Comparison of ENCODE assay signal across 16 cellular contexts in genomic region chr5:112386716-112387115, GRCh38. TPM values are rescaled to one million over a fixed set of nuclear protein-coding genes. Genes with fewer than 3 reads are reported as not detected.
DNase-seq lines count a peak whose midpoint lies in the region; TF ChIP-seq lines count a peak whose summit lies in the region.
"Had no signal": no experiment of that assay in that cellular context is flagged by ENCODE, and none has a peak within 500 bp of the region (broad histone marks: within the 10 kb centered on the region; RNA-seq: fewer than 3 reads in every experiment).

No MANE protein-coding gene starts in this region.

- H3K4me3 ChIP-seq in HAP-1 = no peak overlapping the region
- H3K4me3 ChIP-seq: A549, BLaER1, GM23248 had no signal

- H3K36me3 Mint-ChIP-seq in brain (no peaks in the 10 kb centered on the region), neural crest cell (ENCODE audit: low read depth) (no peaks in the 10 kb centered on the region)
- H3K36me3 Mint-ChIP-seq in T-helper 2 cell treated with Interferon-gamma antibody and Interleukin-4, amounts not matched to agents 5 μg/mL and 100 μg/mL, for 36 hours (ENCODE audit: low read depth) = no peaks in the 10 kb centered on the region
- H3K36me3 Mint-ChIP-seq: CD14-positive monocyte; CD4-positive, alpha-beta memory T cell had no signal

- H3K4me3 Mint-ChIP-seq in brain (no peak overlapping the region), neural crest cell (no peak overlapping the region)
- H3K4me3 Mint-ChIP-seq in T-helper 2 cell treated with Interferon-gamma antibody and Interleukin-4, amounts not matched to agents 5 μg/mL and 100 μg/mL, for 36 hours = no peak overlapping the region
- H3K4me3 Mint-ChIP-seq: CD14-positive monocyte; CD4-positive, alpha-beta memory T cell had no signal

- TF ChIP-seq CTCF in brain (conservative IDR thresholded peaks at IDR 0.05) = no peak
- no peak for TF ChIP-seq CTCF in neural crest cell (conservative IDR thresholded peaks at IDR 0.05)

- H3K27ac Mint-ChIP-seq in brain = peak overlapping the region in 3 of 5 experiments; percentile 23 to 63 (median 59)
- peak overlapping the region; percentile 52 for H3K27ac Mint-ChIP-seq in neural crest cell (ENCODE audit: unreplicated experiment)
- no peak overlapping the region for H3K27ac Mint-ChIP-seq in T-helper 2 cell treated with Interferon-gamma antibody and Interleukin-4, amounts not matched to agents 5 μg/mL and 100 μg/mL, for 36 hours
- H3K27ac Mint-ChIP-seq: CD14-positive monocyte; CD4-positive, alpha-beta memory T cell had no signal

- H3K36me3 ChIP-seq in HAP-1 (replicated peaks) = no peaks in the 10 kb centered on the region
- H3K36me3 ChIP-seq: BLaER1 had no signal

- H3K9me3 ChIP-seq in HAP-1 = no peaks in the 10 kb centered on the region
- H3K9me3 ChIP-seq: A549, BLaER1 had no signal

- no peaks in the 10 kb centered on the region; the same call in 1 of the 2 replicates for H3K27me3 ChIP-seq in HAP-1 (ENCODE audit: low read depth)
- H3K27me3 ChIP-seq: BLaER1 had no signal

- H3K27me3 Mint-ChIP-seq in brain (peaks cover 4% of the 10 kb centered on the region), neural crest cell (ENCODE audit: low read depth) (no peaks in the 10 kb centered on the region)
- H3K27me3 Mint-ChIP-seq in T-helper 2 cell treated with Interferon-gamma antibody and Interleukin-4, amounts not matched to agents 5 μg/mL and 100 μg/mL, for 36 hours (ENCODE audit: low read depth) = peaks cover 6% of the 10 kb centered on the region

- H3K4me1 Mint-ChIP-seq in brain = peaks cover 32% of the 10 kb centered on the region
- no peaks in the 10 kb centered on the region for H3K4me1 Mint-ChIP-seq in neural crest cell
- H3K4me1 Mint-ChIP-seq in T-helper 2 cell treated with Interferon-gamma antibody and Interleukin-4, amounts not matched to agents 5 μg/mL and 100 μg/mL, for 36 hours (ENCODE audit: low read depth) = no peaks in the 10 kb centered on the region
- H3K4me1 Mint-ChIP-seq: CD14-positive monocyte; CD4-positive, alpha-beta memory T cell had no signal

- no peaks in the 10 kb centered on the region for H3K4me1 ChIP-seq in HAP-1
- H3K4me1 ChIP-seq: A549, BLaER1 had no signal

- H3K9me3 Mint-ChIP-seq in brain (peaks cover 0 to 2% (median 0%) of the 10 kb centered on the region in 5 experiments), neural crest cell (no peaks in the 10 kb centered on the region)
- H3K9me3 Mint-ChIP-seq in T-helper 2 cell treated with Interferon-gamma antibody and Interleukin-4, amounts not matched to agents 5 μg/mL and 100 μg/mL, for 36 hours = no peaks in the 10 kb centered on the region

- peak; percentile 17 for DNase-seq in Ammon's horn (ENCODE audit: low spot score)
- peak; percentile 79 for DNase-seq in NCI-H1694 treated with DMSO at 0.1 percent for 48 hours (lab: John Stamatoyannopoulos, UW)
- no peak for DNase-seq in neural crest cell (ENCODE audit: low read depth, low spot score)
- DNase-seq in T-helper 2 cell treated with Interferon-gamma antibody and Interleukin-4, amounts not matched to agents 5 μg/mL and 100 μg/mL, for 36 hours (ENCODE audit: low spot score) = no peak
- DNase-seq in HCEC 1CT = no peak
- DNase-seq in HAP-1 (ENCODE audit: low spot score in 2 of 2) = no peak
- DNase-seq: AML-193; CD4-positive, alpha-beta memory T cell; DMS153; DMS79; GDM1; GM23248 had no signal

- in situ Hi-C loops in HAP-1 (cut with MboI; ENCODE audit: low sequenced_read_pairs) = no loop called here

RNA-seq across cellular contexts. Expression of gene EPB41L4A, which starts 32.4 kb away (rescaled TPM):
- 9.6 TPM for polyA plus RNA-seq in brain (ENCODE audit: insufficient read depth, low read depth, low replicate concordance)
- 10.8 and 12.4 TPM in 2 replicates for total RNA-seq in neural crest cell

Comparison
In these comparisons a context has a peak if more than half of its experiments do, and no peak if none do; other contexts are left out.
1. DNase-seq: peak in Ammon's horn (single experiment) and NCI-H1694 treated with DMSO at 0.1 percent for 48 hours (single experiment); none in neural crest cell (single experiment), T-helper 2 cell treated with Interferon-gamma antibody and Interleukin-4, amounts not matched to agents 5 μg/mL and 100 μg/mL, for 36 hours (single experiment), HCEC 1CT (single experiment) and HAP-1 (0 of 2).